Comparison of ENCODE assay signal across 9 cellular contexts in genomic region chr15:32956006-32956405, GRCh38.
A peak's percentile ranks its signal among the peaks of the same experiment; 100 is the strongest.
DNase-seq lines count a peak whose midpoint lies in the region; ATAC-seq, FAIRE-seq and TF ChIP-seq lines count a peak whose summit lies in the region.
"Had no signal": no experiment of that assay in that cellular context is flagged by ENCODE, and none has a peak within 500 bp of the region (broad histone marks: within the 10 kb centered on the region; RNA-seq: fewer than 3 reads in every experiment).

No MANE protein-coding gene starts in this region.

- H3K4me1 Mint-ChIP-seq in osteocyte (ENCODE audit: unreplicated experiment), result peaks cover 67% of the 10 kb centered on the region

- peak; percentile 8 for DNase-seq in GM12891 (ENCODE audit: insufficient read length, low spot score)
- DNase-seq in NOMO-1 treated with DMSO at 0.1 percent for 48 hours (lab: John Stamatoyannopoulos, UW; ENCODE audit: unreplicated experiment), result peak; percentile 27
- DNase-seq in epithelial cell of proximal tubule (ENCODE audit: low read depth), result no peak
- no peak for DNase-seq in osteocyte (ENCODE audit: extremely low spot score, unreplicated experiment)
- no peak for DNase-seq in activated CD4-positive, alpha-beta T cell treated with anti-CD3 and anti-CD28 coated beads, Interleukin-2, amount 50 U/mL, for 4 hours
- no peak for DNase-seq in NCI-H146 treated with DMSO at 0.1 percent for 48 hours (lab: John Stamatoyannopoulos, UW; ENCODE audit: unreplicated experiment)

- no peak overlapping the region for H3K4me3 ChIP-seq in epithelial cell of proximal tubule (ENCODE audit: low read depth, low read length)

- H3K4me3 Mint-ChIP-seq in osteocyte (ENCODE audit: unreplicated experiment), result no peak overlapping the region

- no peak for ATAC-seq in GM21447 (IDR thresholded peaks at IDR 0.05; ENCODE audit: unreplicated experiment)

- no peaks in the 10 kb centered on the region for H3K9me3 Mint-ChIP-seq in osteocyte (ENCODE audit: unreplicated experiment)

- TF ChIP-seq POLR2A in GM12891 (IDR thresholded peaks at IDR 0.05; ENCODE audit: low read depth, low read length), result no peak

- H3K27ac ChIP-seq in 22Rv1, result no peak overlapping the region

- H3K36me3 Mint-ChIP-seq in osteocyte (ENCODE audit: unreplicated experiment), result peaks cover 3% of the 10 kb centered on the region

- peak; percentile 48 for FAIRE-seq in GM12891 (lab: Jason Lieb, UNC)
- FAIRE-seq: colon had no signal

- TF ChIP-seq CTCF in 22Rv1 (IDR thresholded peaks at IDR 0.05), result peak; percentile 63
- peak; percentile 81 for TF ChIP-seq CTCF in epithelial cell of proximal tubule (conservative IDR thresholded peaks at IDR 0.05; ENCODE audit: low read depth, low read length)
- TF ChIP-seq CTCF in osteocyte (IDR thresholded peaks at IDR 0.05), result peak; percentile 85

- no peaks in the 10 kb centered on the region for H3K27me3 Mint-ChIP-seq in osteocyte (ENCODE audit: unreplicated experiment)

- H3K27ac Mint-ChIP-seq in osteocyte (ENCODE audit: unreplicated experiment), result peak overlapping the region; percentile 78

TF ChIP-seq in GM12891, 5 proteins besides CTCF, POLR2A, EP300 and RAD21:
- TF ChIP-seq POLR2AphosphoS5 (IDR thresholded peaks at IDR 0.05; ENCODE audit: low read depth, low read length), result no peak
- TF ChIP-seq TAF1 (IDR thresholded peaks at IDR 0.05; ENCODE audit: low read depth, low read length), result no peak
- no peak for TF ChIP-seq SPI1 (IDR thresholded peaks at IDR 0.05; ENCODE audit: low read depth, low read length)
- no peak for TF ChIP-seq PAX5 (IDR thresholded peaks at IDR 0.05; ENCODE audit: insufficient read depth, low read length, severe bottlenecking)
- TF ChIP-seq POU2F2 (IDR thresholded peaks at IDR 0.05; ENCODE audit: low read depth, low read length), result no peak
TF ChIP-seq in GM12891: peak in this region for 0.

Comparison
In these comparisons a context has a peak if more than half of its experiments do, and no peak if none do; other contexts are left out.
1. DNase-seq: peak in GM12891 (single experiment) and NOMO-1 treated with DMSO at 0.1 percent for 48 hours (single experiment); none in epithelial cell of proximal tubule (single experiment), osteocyte (single experiment), activated CD4-positive, alpha-beta T cell treated with anti-CD3 and anti-CD28 coated beads, Interleukin-2, amount 50 U/mL, for 4 hours (0 of 2) and NCI-H146 treated with DMSO at 0.1 percent for 48 hours (single experiment).
2. Peak in every context shown above with its lines, with median percentiles within 50 percentile points of each other: CTCF ChIP-seq.